Comparison of ENCODE assay signal across 17 cellular contexts in the genomic region with DNA sequence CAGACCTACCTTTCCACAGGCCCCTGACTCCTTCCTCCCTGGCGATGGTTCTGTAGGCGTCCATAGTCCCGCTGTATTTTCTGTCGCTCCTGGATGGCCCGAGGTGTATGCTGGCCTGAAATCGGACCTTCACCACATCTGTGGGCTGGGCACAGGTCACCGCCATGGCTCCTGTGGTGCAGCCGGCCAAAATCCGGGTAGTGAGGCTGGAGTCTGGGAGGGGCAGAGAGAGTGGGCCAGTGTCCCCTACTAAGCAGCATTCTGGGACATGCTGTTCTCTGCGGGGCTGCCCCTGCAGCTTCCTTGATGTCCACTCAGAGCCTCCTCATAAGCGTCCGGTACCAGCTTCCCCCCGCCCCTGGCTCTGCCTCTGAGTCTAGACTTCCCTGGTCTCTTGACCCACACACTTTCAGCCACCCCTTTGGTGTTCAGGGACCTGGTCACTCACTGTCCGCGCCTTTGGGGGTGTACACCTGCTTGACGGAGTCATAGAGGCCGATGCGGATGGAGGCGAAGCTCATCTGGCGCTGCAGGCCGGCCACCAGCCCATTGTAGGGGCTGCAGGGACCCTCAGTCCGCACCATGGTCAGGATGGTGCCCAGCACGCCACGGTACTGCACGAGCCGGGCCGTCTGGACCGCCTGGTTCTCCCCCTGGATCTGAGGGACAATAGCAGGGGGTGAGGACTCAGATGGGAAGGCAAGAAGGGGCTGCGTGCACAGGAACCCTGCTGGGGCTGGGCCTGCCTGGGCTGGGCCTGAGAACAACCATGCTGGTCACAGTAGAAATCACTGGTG. TPM values are rescaled to one million over a fixed set of nuclear protein-coding genes. Genes with fewer than 3 reads are reported as not detected.
DNase-seq lines count a peak whose midpoint lies in the region; ATAC-seq, FAIRE-seq and TF ChIP-seq lines count a peak whose summit lies in the region.
"Had no signal": no experiment of that assay in that cellular context is flagged by ENCODE, and none has a peak within 500 bp of the region (broad histone marks: within the 10 kb centered on the region; RNA-seq: fewer than 3 reads in every experiment).

No MANE protein-coding gene starts in this region.

- POLR2A ChIA-PET in CD8-positive, alpha-beta memory T cell (lab: Charles Lee) = interaction anchor here (0.5 to 3.1 kb wide), 12 partner anchors 9 to 125 kb away, joined by 3 to 23 read pairs (median 6); a partner anchor contains a TSS

- no peaks in the 10 kb centered on the region for H3K27me3 ChIP-seq in CD4-positive, CD25-positive, alpha-beta regulatory T cell (ENCODE audit: control insufficient read depth, insufficient read depth, low read length)
- H3K27me3 ChIP-seq in CD8-positive, alpha-beta memory T cell (ENCODE audit: insufficient read depth, low read length, poor library complexity, severe bottlenecking) = no peaks in the 10 kb centered on the region

- H3K9me3 ChIP-seq in CD4-positive, CD25-positive, alpha-beta regulatory T cell (ENCODE audit: control insufficient read depth in 2 of 2, low read length in 2 of 2) = no peaks in the 10 kb centered on the region
- no peaks in the 10 kb centered on the region for H3K9me3 ChIP-seq in CD8-positive, alpha-beta memory T cell (ENCODE audit: low read length)

- H3K9me3 Mint-ChIP-seq in CD4-positive, CD25-positive, alpha-beta regulatory T cell = no peaks in the 10 kb centered on the region
- H3K9me3 Mint-ChIP-seq in CD8-positive, alpha-beta memory T cell = no peaks in the 10 kb centered on the region
- H3K9me3 Mint-ChIP-seq in activated naive CD8-positive, alpha-beta T cell treated with anti-CD3 and anti-CD28 coated beads for 36 hours = no peaks in the 10 kb centered on the region
- H3K9me3 Mint-ChIP-seq in natural killer cell = no peaks in the 10 kb centered on the region

- intact Hi-C loops in natural killer cell (cut with micrococcal nuclease) = loop anchor here (1.0 to 2.0 kb wide), 3 partner anchors 11 to 41 kb away; no protein-coding TSS in a partner anchor

- no peak for DNase-seq in CD4-positive, CD25-positive, alpha-beta regulatory T cell
- DNase-seq in CD8-positive, alpha-beta memory T cell = no peak
- DNase-seq in activated naive CD8-positive, alpha-beta T cell treated with anti-CD3 and anti-CD28 coated beads for 36 hours = no peak
- DNase-seq in natural killer cell (peak; percentile 13), cerebellum (ENCODE audit: low spot score) (no peak), HTR-8/SVneo (ENCODE audit: insufficient read length, low spot score) (no peak)
- DNase-seq: cerebellar nuclear complex, hypothalamus, NCI-H187, NCI-H345, occipital lobe, RPMI8226, SW 1271, WERI-Rb-1 had no signal

- H3K4me1 ChIP-seq in CD4-positive, CD25-positive, alpha-beta regulatory T cell (ENCODE audit: control insufficient read depth, insufficient read depth, low read length, poor library complexity, severe bottlenecking) = peaks cover 70% of the 10 kb centered on the region
- peaks cover 78% of the 10 kb centered on the region for H3K4me1 ChIP-seq in CD8-positive, alpha-beta memory T cell (ENCODE audit: insufficient read depth, low read length)

- FAIRE-seq in HTR-8/SVneo (lab: Jason Lieb, UNC) = no peak
- FAIRE-seq: D721Med had no signal

- CTCF ChIA-PET in CD8-positive, alpha-beta memory T cell (lab: Charles Lee) = interaction anchor here (0.9 to 2.0 kb wide), 12 partner anchors 10 to 48 kb away, joined by 3 to 29 read pairs (median 4); a partner anchor contains a TSS

- H3K36me3 ChIP-seq in CD4-positive, CD25-positive, alpha-beta regulatory T cell (ENCODE audit: control insufficient read depth, insufficient read depth, low read length) = peaks cover 6% of the 10 kb centered on the region
- no peaks in the 10 kb centered on the region for H3K36me3 ChIP-seq in CD8-positive, alpha-beta memory T cell (ENCODE audit: insufficient read depth, low read length)

- H3K27ac Mint-ChIP-seq in CD4-positive, CD25-positive, alpha-beta regulatory T cell = peak overlapping the region; percentile 9 to 96 (median 94)
- H3K27ac Mint-ChIP-seq in CD8-positive, alpha-beta memory T cell = peak overlapping the region; percentile 83 to 99 (median 92)
- peak overlapping the region; percentile 94 for H3K27ac Mint-ChIP-seq in activated naive CD8-positive, alpha-beta T cell treated with anti-CD3 and anti-CD28 coated beads for 36 hours
- H3K27ac Mint-ChIP-seq in natural killer cell = peak overlapping the region; percentile 91 to 93

- ATAC-seq in CD4-positive, CD25-positive, alpha-beta regulatory T cell (ENCODE audit: low read depth in 2 of 2) = no peak
- ATAC-seq in natural killer cell (no peak), HG03571 (IDR thresholded peaks at IDR 0.05; ENCODE audit: unreplicated experiment) (no peak)

- H3K27me3 Mint-ChIP-seq in CD4-positive, CD25-positive, alpha-beta regulatory T cell = no peaks in the 10 kb centered on the region
- H3K27me3 Mint-ChIP-seq in CD8-positive, alpha-beta memory T cell = peaks cover 0 to 2% of the 10 kb centered on the region in 2 donors
- H3K27me3 Mint-ChIP-seq in activated naive CD8-positive, alpha-beta T cell treated with anti-CD3 and anti-CD28 coated beads for 36 hours = no peaks in the 10 kb centered on the region
- no peaks in the 10 kb centered on the region for H3K27me3 Mint-ChIP-seq in natural killer cell (ENCODE audit: low read depth in 2 of 2)

- H3K4me3 Mint-ChIP-seq in CD4-positive, CD25-positive, alpha-beta regulatory T cell = peak overlapping the region; percentile 15 to 87 (median 76)
- H3K4me3 Mint-ChIP-seq in CD8-positive, alpha-beta memory T cell = peak overlapping the region in 6 of 7 donors; percentile 69 to 88 (median 80)
- H3K4me3 Mint-ChIP-seq in activated naive CD8-positive, alpha-beta T cell treated with anti-CD3 and anti-CD28 coated beads for 36 hours = no peak overlapping the region
- peak overlapping the region; percentile 86 for H3K4me3 Mint-ChIP-seq in natural killer cell

- no peak for TF ChIP-seq CTCF in natural killer cell (IDR thresholded peaks at IDR 0.05)

- peak overlapping the region; percentile 82 for H3K27ac ChIP-seq in CD4-positive, CD25-positive, alpha-beta regulatory T cell (ENCODE audit: insufficient read depth, low read length, poor library complexity, severe bottlenecking)
- H3K27ac ChIP-seq in CD8-positive, alpha-beta memory T cell (ENCODE audit: low read depth, low read length) = peak overlapping the region; percentile 52
- H3K27ac ChIP-seq: WERI-Rb-1 had no signal

- H3K36me3 Mint-ChIP-seq in CD4-positive, CD25-positive, alpha-beta regulatory T cell = peaks cover 23% of the 10 kb centered on the region
- H3K36me3 Mint-ChIP-seq in CD8-positive, alpha-beta memory T cell = peaks cover 0 to 26% (median 16%) of the 10 kb centered on the region in 3 donors
- peaks cover 25% of the 10 kb centered on the region for H3K36me3 Mint-ChIP-seq in activated naive CD8-positive, alpha-beta T cell treated with anti-CD3 and anti-CD28 coated beads for 36 hours
- H3K36me3 Mint-ChIP-seq in natural killer cell = no peaks in the 10 kb centered on the region

- peaks cover 7 to 80% (median 57%) of the 10 kb centered on the region in 4 donors for H3K4me1 Mint-ChIP-seq in CD4-positive, CD25-positive, alpha-beta regulatory T cell
- H3K4me1 Mint-ChIP-seq in CD8-positive, alpha-beta memory T cell = peaks cover 73 to 87% (median 81%) of the 10 kb centered on the region in 3 donors
- H3K4me1 Mint-ChIP-seq in activated naive CD8-positive, alpha-beta T cell treated with anti-CD3 and anti-CD28 coated beads for 36 hours = peaks cover 62% of the 10 kb centered on the region
- H3K4me1 Mint-ChIP-seq in natural killer cell = peaks cover 75 to 81% of the 10 kb centered on the region in 2 donors

- H3K4me3 ChIP-seq in CD4-positive, CD25-positive, alpha-beta regulatory T cell (ENCODE audit: low read depth, low read length) = peak overlapping the region; percentile 69
- H3K4me3 ChIP-seq in CD8-positive, alpha-beta memory T cell (ENCODE audit: low read length) = no peak overlapping the region

RNA-seq across cellular contexts. Expression of a gene that starts 3.0 kb away (rescaled TPM):
- 5.6 TPM for total RNA-seq in CD4-positive, CD25-positive, alpha-beta regulatory T cell
- under 1 TPM; 0.16 to 0.34 (median 0.24) TPM for polyA plus RNA-seq in CD4-positive, CD25-positive, alpha-beta regulatory T cell
- total RNA-seq in CD8-positive, alpha-beta memory T cell = 1 to 10 TPM; 2.8 to 2.9 TPM
- 0.36 TPM for polyA plus RNA-seq in CD8-positive, alpha-beta memory T cell
- 1 to 10 TPM in 1 of 2 experiments, under 1 TPM in 1; 0.89 to 1.1 TPM for total RNA-seq in activated naive CD8-positive, alpha-beta T cell treated with anti-CD3 and anti-CD28 coated beads for 36 hours
- total RNA-seq in natural killer cell (1 to 10 TPM; 7.8 to 8.6 (median 8.5) TPM), cerebellum (3.5 TPM)

RNA-seq across cellular contexts. Expression of a gene that starts 23.3 kb away (rescaled TPM):
- total RNA-seq in CD4-positive, CD25-positive, alpha-beta regulatory T cell = 850 TPM
- polyA plus RNA-seq in CD4-positive, CD25-positive, alpha-beta regulatory T cell = 1,000 to 10,000 TPM; 1,262 to 2,276 (median 1,740) TPM
- 100 to 1,000 TPM; 279 to 295 TPM for total RNA-seq in CD8-positive, alpha-beta memory T cell
- 962 TPM for polyA plus RNA-seq in CD8-positive, alpha-beta memory T cell
- 100 to 1,000 TPM; 180 to 181 TPM for total RNA-seq in activated naive CD8-positive, alpha-beta T cell treated with anti-CD3 and anti-CD28 coated beads for 36 hours
- total RNA-seq in natural killer cell = 100 to 1,000 TPM; 463 to 946 (median 562) TPM
- total RNA-seq in cerebellum = 10.5 TPM

RNA-seq across cellular contexts. Expression of a gene that starts 55.1 kb away (rescaled TPM):
- total RNA-seq in CD4-positive, CD25-positive, alpha-beta regulatory T cell = not detected
- polyA plus RNA-seq in CD4-positive, CD25-positive, alpha-beta regulatory T cell = under 1 TPM in 2 of 4 donors, not detected in 2; 0.32 to 0.33 TPM
- under 1 TPM; 0.31 to 0.44 TPM for total RNA-seq in CD8-positive, alpha-beta memory T cell
- not detected for polyA plus RNA-seq in CD8-positive, alpha-beta memory T cell
- under 1 TPM; 0.18 to 0.21 TPM for total RNA-seq in activated naive CD8-positive, alpha-beta T cell treated with anti-CD3 and anti-CD28 coated beads for 36 hours
- total RNA-seq in natural killer cell = under 1 TPM in 1 of 3 donors, not detected in 2; 0.45 TPM
- 0.27 TPM for total RNA-seq in cerebellum
- total RNA-seq: mononuclear cell had no signal

Comparison
In these comparisons a context has a peak if more than half of its experiments do, and no peak if none do; other contexts are left out.
1. RNA of a gene that starts 23.3 kb away (total RNA-seq): 850 TPM in CD4-positive, CD25-positive, alpha-beta regulatory T cell (single experiment), 463 to 946 TPM in natural killer cell, 279 to 295 TPM in CD8-positive, alpha-beta memory T cell and 180 to 181 TPM in activated naive CD8-positive, alpha-beta T cell treated with anti-CD3 and anti-CD28 coated beads for 36 hours; 10.5 TPM in cerebellum (single experiment); every median in the first group is over 10 times any median in the second.
2. Peak in every context shown above with its lines, with median percentiles within 50 percentile points of each other: H3K27ac Mint-ChIP-seq.